ENCODE assay signal across 19 cellular contexts in genomic region chr16:77961811-77962210, GRCh38.
"Had no signal": no experiment of that assay in that cellular context is flagged by ENCODE, and none has a peak within 500 bp of the region (broad histone marks: within the 10 kb centered on the region; RNA-seq: fewer than 3 reads in every experiment).

No MANE protein-coding gene starts in this region.

- DNase-seq: activated CD4-positive, alpha-beta T cell treated with anti-CD3 and anti-CD28 coated beads for 1 hour; activated CD4-positive, alpha-beta T cell treated with anti-CD3 and anti-CD28 coated beads, Interleukin-2, amount 50 U/mL, for 48 hours; activated CD8-positive, alpha-beta memory T cell treated with anti-CD3 and anti-CD28 coated beads, Interleukin-2, amount 10 ng/mL, durations not matched to agents 7 days and 5 days; activated gamma-delta T cell; activated naive CD8-positive, alpha-beta T cell treated with anti-CD3 and anti-CD28 coated beads, Interleukin-2, amount 10 ng/mL, durations not matched to agents 7 days and 5 days; activated T-cell treated with anti-CD3 and anti-CD28 coated beads, Interleukin-2, amount 50 U/mL, for 4 hours; anterior cingulate cortex; esophagus squamous epithelium; gastrocnemius medialis; heart right ventricle; islet precursor cell; left lung; nephron progenitor cell; psoas muscle; spleen; stimulated activated CD4-positive, alpha-beta T cell treated with anti-CD3 and anti-CD28 coated beads, Interleukin-1b, Interleukin-23, amount 100 ng/mL, for 48 hours; stimulated activated naive B cell treated with anti-CD40 and anti-IgM and Interleukin-4, amounts not matched to agents 10 μg/mL and 1 μg/mL and 100 μg/mL, for 72 hours; substantia nigra had no signal

- H3K27ac ChIP-seq: cardiac muscle cell, esophagus squamous epithelium, gastrocnemius medialis, heart right ventricle, left lung, psoas muscle, spleen had no signal

- H3K27me3 ChIP-seq: cardiac muscle cell had no signal

- H3K4me1 ChIP-seq: esophagus squamous epithelium, gastrocnemius medialis, left lung, psoas muscle, spleen had no signal

- H3K9me3 ChIP-seq: esophagus squamous epithelium, gastrocnemius medialis, heart right ventricle, left lung, psoas muscle, spleen had no signal

- H3K36me3 ChIP-seq: cardiac muscle cell, esophagus squamous epithelium, gastrocnemius medialis, heart right ventricle, left lung, spleen had no signal

- H3K4me3 ChIP-seq: cardiac muscle cell, esophagus squamous epithelium, gastrocnemius medialis, heart right ventricle, left lung, psoas muscle, spleen had no signal
